Comparison of ENCODE assay signal across 12 cellular contexts in genomic region chr11:34449013-34449412, GRCh38. TPM values are rescaled to one million over a fixed set of nuclear protein-coding genes. Genes with fewer than 3 reads are reported as not detected.
DNase-seq lines count a peak whose midpoint lies in the region; ATAC-seq and TF ChIP-seq lines count a peak whose summit lies in the region.
"Had no signal": no experiment of that assay in that cellular context is flagged by ENCODE, and none has a peak within 500 bp of the region (broad histone marks: within the 10 kb centered on the region; RNA-seq: fewer than 3 reads in every experiment).

No MANE protein-coding gene starts in this region.

- in situ Hi-C loops in GM13977 (cut with MboI; ENCODE audit: low pct_unique_long_range_greater_than_20kb, low sequenced_read_pairs, unreplicated experiment) = no loop called here

- no peaks in the 10 kb centered on the region for H3K27me3 ChIP-seq in SJCRH30

- H3K9me3 ChIP-seq in SJCRH30 (replicated peaks) = no peaks in the 10 kb centered on the region

- no peak for TF ChIP-seq CTCF in GM13977 (IDR thresholded peaks at IDR 0.05; ENCODE audit: extremely low read depth, insufficient read depth, missing control alignments)

- H3K27ac ChIP-seq in SJCRH30 = no peak overlapping the region

- H3K4me3 ChIP-seq in SJCRH30 = no peak overlapping the region

- H3K4me1 ChIP-seq in SJCRH30 = no peaks in the 10 kb centered on the region; the same call in none of the 2 replicates

- peak; percentile 38 for DNase-seq in DMS79 (lab: John Stamatoyannopoulos, UW)
- DNase-seq in SJCRH30 = peak; percentile 5 to 20
- peak; percentile 51 for DNase-seq in kidney tubule cell (ENCODE audit: low spot score)
- no peak for DNase-seq in 8988T
- no peak for DNase-seq in cerebellum (ENCODE audit: low spot score)
- no peak for DNase-seq in GM13977 (ENCODE audit: low spot score)
- DNase-seq: HCEC 1CT, left cardiac atrium, NCI-H2081 treated with DMSO at 0.1 percent for 48 hours, Right ventricle myocardium superior had no signal

- peak; percentile 65 for ATAC-seq in GM21529 (IDR thresholded peaks at IDR 0.05; ENCODE audit: unreplicated experiment)
- no peak for ATAC-seq in GM19023 (IDR thresholded peaks at IDR 0.05; ENCODE audit: unreplicated experiment)
- ATAC-seq: left cardiac atrium had no signal

- peaks cover 9% of the 10 kb centered on the region for H3K36me3 ChIP-seq in SJCRH30

RNA-seq across cellular contexts. Expression of gene CAT, which starts 10.3 kb away (rescaled TPM):
- 32.6 and 32.7 TPM in 2 replicates for total RNA-seq in SJCRH30 (2014; rRNA removed; shearing (Covaris generic))
- 54.9 TPM for total RNA-seq in cerebellum

Comparison
In these comparisons a context has a peak if more than half of its experiments do, and no peak if none do; other contexts are left out.
1. DNase-seq: peak in DMS79 (single experiment), SJCRH30 (2 of 2) and kidney tubule cell (single experiment); none in 8988T (single experiment), cerebellum (single experiment) and GM13977 (single experiment).